ENCODE assay signal across 6 cellular contexts in the genomic region with DNA sequence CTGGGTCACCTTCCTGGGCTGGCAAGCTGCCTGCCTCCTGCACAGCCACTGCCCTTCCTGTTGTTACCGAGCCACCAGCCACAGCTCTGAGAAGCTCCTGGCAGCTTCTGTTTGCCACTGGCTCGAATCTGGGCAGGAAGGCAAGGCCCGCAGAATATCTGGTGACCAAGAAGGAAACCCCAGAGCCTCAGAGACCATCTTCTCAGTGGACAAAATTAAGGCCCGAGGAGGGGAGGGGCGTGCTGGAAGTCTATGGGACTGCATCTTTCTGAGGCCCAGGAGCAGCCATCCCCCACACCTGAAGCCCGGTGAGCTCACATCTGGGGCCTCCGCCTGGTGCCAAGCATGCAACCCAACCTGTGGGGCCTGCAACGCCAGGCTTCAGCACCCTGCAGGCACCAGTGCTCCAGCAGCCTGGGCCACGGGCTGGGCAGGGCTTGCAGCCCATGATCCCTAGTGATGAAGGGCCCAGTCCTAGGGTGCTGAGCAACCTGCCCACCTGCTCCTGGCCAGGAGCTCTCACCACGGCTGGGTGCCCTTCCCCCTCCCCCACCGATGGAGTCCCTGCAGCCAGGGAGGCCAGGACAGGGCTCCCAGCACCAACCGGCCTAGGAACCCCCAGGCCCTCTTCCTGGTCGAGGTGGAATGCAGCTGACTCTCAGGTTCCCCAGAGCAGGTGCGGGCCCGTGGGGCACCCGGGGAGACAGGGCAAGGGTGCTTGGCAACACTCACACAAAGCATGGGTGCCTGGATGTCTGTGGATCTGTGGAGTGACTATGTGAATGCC. TPM values are rescaled to one million over a fixed set of nuclear protein-coding genes. Genes with fewer than 3 reads are reported as not detected.
A peak's percentile ranks its signal among the peaks of the same experiment; 100 is the strongest.
DNase-seq lines count a peak whose midpoint lies in the region; ATAC-seq and TF ChIP-seq lines count a peak whose summit lies in the region.

No MANE protein-coding gene starts in this region.

- H3F3A ChIP-seq in neural cell (ENCODE audit: insufficient read depth, low read length, poor library complexity, severe bottlenecking) = no peaks in the 10 kb centered on the region

- DNase-seq in brain microvascular endothelial cell = no peak
- no peak for DNase-seq in DMS79 treated with DMSO at 0.1 percent for 48 hours (lab: John Stamatoyannopoulos, UW)

- no peaks in the 10 kb centered on the region for H3K9me3 ChIP-seq in HEK293 (ENCODE audit: control insufficient read depth, insufficient read depth, low read depth, low read length)
- no peaks in the 10 kb centered on the region for H3K9me3 ChIP-seq in neural cell (ENCODE audit: low read length)

- no peak for TF ChIP-seq EP300 in neural cell (conservative IDR thresholded peaks at IDR 0.05; ENCODE audit: poor library complexity, severe bottlenecking)

- ATAC-seq in GM19351 (IDR thresholded peaks at IDR 0.05; ENCODE audit: unreplicated experiment) = no peak
- no peak for ATAC-seq in HG03439 (IDR thresholded peaks at IDR 0.05; ENCODE audit: unreplicated experiment)

- no peaks in the 10 kb centered on the region for H3K9me2 ChIP-seq in neural cell (ENCODE audit: insufficient read depth, low read length)

- TF ChIP-seq CTCF in HEK293 (tag by site-specific recombination; IDR thresholded peaks at IDR 0.05) (no peak), brain microvascular endothelial cell (IDR thresholded peaks at IDR 0.05; ENCODE audit: low read depth, low read length, missing control alignments) (no peak), neural cell (IDR thresholded peaks at IDR 0.05; ENCODE audit: poor library complexity, severe bottlenecking) (no peak)

- H3K9ac ChIP-seq in neural cell (ENCODE audit: low read length) = peak overlapping the region; percentile 93

- POLR2A ChIA-PET in HEK293 (lab: Yijun Ruan, JAX) = interaction anchor here (0.7 to 1.4 kb wide), 2 partner anchors 9 to 12 kb away, joined by 3 to 6 read pairs; no protein-coding TSS in a partner anchor

- in situ Hi-C loops in brain microvascular endothelial cell (cut with HindIII; ENCODE audit: low pct_ligation_motif_present, low sequenced_read_pairs) = no loop called here

- H3K27me3 ChIP-seq in brain microvascular endothelial cell (replicated peaks) (no peaks in the 10 kb centered on the region), neural cell (ENCODE audit: insufficient read depth, low read depth, low read length) (no peaks in the 10 kb centered on the region)

- H3K4me3 ChIP-seq in HEK293 (ENCODE audit: low read depth, low read length) (peak overlapping the region; percentile 93), brain microvascular endothelial cell (ENCODE audit: low read depth, low read length) (peak overlapping the region; percentile 80), neural cell (ENCODE audit: low read length) (peak overlapping the region; percentile 99)

- peaks cover 11% of the 10 kb centered on the region for H4K20me1 ChIP-seq in neural cell (ENCODE audit: insufficient read depth)

- H3K79me2 ChIP-seq in neural cell (replicated peaks; ENCODE audit: insufficient read depth, low read length) = peaks cover 34% of the 10 kb centered on the region

- TF ChIP-seq RAD21 in neural cell (conservative IDR thresholded peaks at IDR 0.05) = no peak

- H3K4me2 ChIP-seq in neural cell (ENCODE audit: low read length) = peak overlapping the region; percentile 73

- H3K27ac ChIP-seq in HEK293 (ENCODE audit: extremely low read depth, low read depth, low read length) (peak overlapping the region; percentile 84), brain microvascular endothelial cell (peak overlapping the region; percentile 36), neural cell (ENCODE audit: low read length) (peak overlapping the region; percentile 47)

- H3K4me1 ChIP-seq in HEK293 (ENCODE audit: control insufficient read depth, insufficient read depth, low read length) = peaks cover 7% of the 10 kb centered on the region; the same call in 1 of the 2 replicates

- H2AFZ ChIP-seq in neural cell (ENCODE audit: low read depth, low read length) = peak overlapping the region; percentile 33

- CTCF ChIA-PET in HEK293 (lab: Yijun Ruan, JAX) = interaction anchor here (0.6 kb wide), 1 partner anchor 185 kb away, joined by 5 read pairs; no protein-coding TSS in a partner anchor

- H3K36me3 ChIP-seq in HEK293 (ENCODE audit: control insufficient read depth in 2 of 2, insufficient read depth in 1 of 2, low read length in 2 of 2) (peaks cover 0 to 46% of the 10 kb centered on the region in 2 experiments; a peak in 2 of 3 replicates), brain microvascular endothelial cell (replicated peaks) (peaks cover 15% of the 10 kb centered on the region), neural cell (ENCODE audit: insufficient read depth, low read length) (no peaks in the 10 kb centered on the region)

TF ChIP-seq in HEK293, 187 proteins besides CTCF, POLR2A, EP300 and RAD21 (continues in another document):
- TF ChIP-seq ZNF114 (tag by site-specific recombination; IDR thresholded peaks at IDR 0.05) (no peak), ZNF624 (tag by site-specific recombination; IDR thresholded peaks at IDR 0.05) (no peak), ZNF664 (tag by site-specific recombination; IDR thresholded peaks at IDR 0.05) (no peak), ZNF335 (tag by site-specific recombination; conservative IDR thresholded peaks at IDR 0.05) (peak; percentile 12), ZNF521 (tag by site-specific recombination; IDR thresholded peaks at IDR 0.05) (no peak)
- TF ChIP-seq, protein P1, sequence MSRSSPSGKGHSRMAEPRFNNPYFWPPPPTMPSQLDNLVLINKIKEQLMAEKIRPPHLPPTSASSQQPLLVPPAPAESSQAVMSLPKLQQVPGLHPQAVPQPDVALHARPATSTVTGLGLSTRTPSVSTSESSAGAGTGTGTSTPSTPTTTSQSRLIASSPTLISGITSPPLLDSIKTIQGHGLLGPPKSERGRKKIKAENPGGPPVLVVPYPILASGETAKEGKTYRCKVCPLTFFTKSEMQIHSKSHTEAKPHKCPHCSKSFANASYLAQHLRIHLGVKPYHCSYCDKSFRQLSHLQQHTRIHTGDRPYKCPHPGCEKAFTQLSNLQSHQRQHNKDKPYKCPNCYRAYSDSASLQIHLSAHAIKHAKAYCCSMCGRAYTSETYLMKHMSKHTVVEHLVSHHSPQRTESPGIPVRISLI (tag by site-specific recombination; IDR thresholded peaks at IDR 0.05) = no peak

TF ChIP-seq in neural cell, 6 proteins besides CTCF, POLR2A, EP300 and RAD21:
- TF ChIP-seq POLR2AphosphoS5 (IDR thresholded peaks at IDR 0.05) (no peak), SMC3 (conservative IDR thresholded peaks at IDR 0.05; ENCODE audit: poor library complexity) (no peak), REST (IDR thresholded peaks at IDR 0.05; ENCODE audit: borderline replicate concordance) (no peak)

RNA-seq across cellular contexts. Expression of gene CPTP, which starts 0.9 kb away (rescaled TPM):
- polyA plus RNA-seq in neural cell = 9.9 and 13.3 TPM in 2 replicates
- polyA minus RNA-seq in neural cell = 21.6 and 22.4 TPM in 2 replicates

RNA-seq across cellular contexts. Expression of gene INTS11, which starts 1.0 kb away (rescaled TPM):
- 131 and 132 TPM in 2 replicates for polyA plus RNA-seq in neural cell
- 48.9 and 50.2 TPM in 2 replicates for polyA minus RNA-seq in neural cell

RNA-seq across cellular contexts. Expression of gene TAS1R3, which starts 5.6 kb away (rescaled TPM):
- 1.0 and 1.2 TPM in 2 replicates for polyA plus RNA-seq in neural cell
- polyA minus RNA-seq in neural cell = 0.73 and 1.6 TPM in 2 replicates

RNA-seq across cellular contexts. Expression of gene PUSL1, which starts 17.1 kb away (rescaled TPM):
- polyA plus RNA-seq in neural cell = 25.0 and 36.8 TPM in 2 replicates
- 21.9 and 24.3 TPM in 2 replicates for polyA minus RNA-seq in neural cell

RNA-seq across cellular contexts. Expression of gene ACAP3, which starts 17.8 kb away (rescaled TPM):
- 186 and 230 TPM in 2 replicates for polyA plus RNA-seq in neural cell
- 105 and 125 TPM in 2 replicates for polyA minus RNA-seq in neural cell
